Comparison of ENCODE assay signal across 20 cellular contexts in the genomic region with DNA sequence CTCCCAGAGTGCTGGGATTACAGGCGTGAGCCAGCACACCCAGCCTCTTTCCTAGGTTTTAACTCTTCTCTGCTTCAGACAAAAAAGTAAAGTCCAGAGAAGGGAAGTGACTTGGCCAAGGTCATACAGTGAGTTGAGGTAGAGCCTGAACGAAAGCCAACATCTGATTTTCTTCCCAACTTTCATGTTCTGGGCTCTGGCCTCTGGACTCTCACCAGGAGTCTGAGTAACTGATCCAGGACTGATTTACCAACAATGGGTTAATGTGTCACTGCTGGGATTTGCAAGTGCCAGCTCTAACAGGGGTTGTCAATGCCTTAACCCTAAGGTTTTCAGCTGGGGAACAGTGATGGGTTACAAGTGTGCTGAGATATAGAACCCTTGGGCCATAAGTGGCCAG.
"Had no signal": no experiment of that assay in that cellular context is flagged by ENCODE, and none has a peak within 500 bp of the region (broad histone marks: within the 10 kb centered on the region; RNA-seq: fewer than 3 reads in every experiment).

No MANE protein-coding gene starts in this region.

- DNase-seq: effector memory CD4-positive, alpha-beta T cell; heart left ventricle; hippocampal formation; kidney glomerular epithelial cell; left ventricle myocardium inferior; mesenchymal stem cell; midbrain; naive thymus-derived CD4-positive, alpha-beta T cell; nephron progenitor cell; psoas muscle; sigmoid colon; stimulated activated CD4-positive, alpha-beta T cell treated with anti-CD3 and anti-CD28 coated beads, Interleukin-12 subunit alpha, Interleukin-12 subunit beta, amount 100 ng/mL, for 4 hours; stimulated activated naive CD4-positive, alpha-beta T cell; stomach; substantia nigra; transverse colon had no signal

- H3K36me3 ChIP-seq: heart left ventricle, left ventricle myocardium inferior, sigmoid colon, stomach, thoracic aorta, transverse colon had no signal

- ATAC-seq: esophagus mucosa; naive thymus-derived CD4-positive, alpha-beta T cell had no signal

- H3K4me1 Mint-ChIP-seq: naive thymus-derived CD4-positive, alpha-beta T cell had no signal

- H3K4me3 ChIP-seq: heart left ventricle, left ventricle myocardium inferior, lung, psoas muscle, sigmoid colon, skin epidermis, stomach, thoracic aorta, transverse colon had no signal

- H3K27ac ChIP-seq: skin epidermis, thoracic aorta had no signal

- H3K4me3 Mint-ChIP-seq: naive thymus-derived CD4-positive, alpha-beta T cell; nephron progenitor cell had no signal

- H3K27me3 ChIP-seq: heart left ventricle, sigmoid colon, stomach, transverse colon had no signal

- H3K36me3 Mint-ChIP-seq: naive thymus-derived CD4-positive, alpha-beta T cell had no signal

- H3K9me3 Mint-ChIP-seq: naive thymus-derived CD4-positive, alpha-beta T cell; nephron progenitor cell had no signal

- H3K27ac Mint-ChIP-seq: nephron progenitor cell had no signal

- H3K9me3 ChIP-seq: heart left ventricle, left ventricle myocardium inferior, psoas muscle, sigmoid colon, stomach, thoracic aorta, transverse colon had no signal
